ENCODE assay signal across 8 cellular contexts in genomic region chr15:77543159-77543882, GRCh38.
DNase-seq lines count a peak whose midpoint lies in the region; ATAC-seq and TF ChIP-seq lines count a peak whose summit lies in the region.

No MANE protein-coding gene starts in this region.

- H3K4me2 ChIP-seq in Karpas-422 (ENCODE audit: low read depth, low read length, poor library complexity, severe bottlenecking): peak overlapping the region; percentile 82
- no peak overlapping the region for H3K4me2 ChIP-seq in neural cell (ENCODE audit: low read length)

- H4K20me1 ChIP-seq in Karpas-422 (ENCODE audit: insufficient read depth, low read depth, low read length) (no peaks in the 10 kb centered on the region), neural cell (ENCODE audit: insufficient read depth) (no peaks in the 10 kb centered on the region)

- no peak overlapping the region for H3K27ac Mint-ChIP-seq in CD8-positive, alpha-beta T cell
- H3K27ac Mint-ChIP-seq in activated T-helper 2 cell treated with anti-CD3 and anti-CD28 coated beads, Interferon-gamma antibody, Interleukin-2, Interleukin-4, amounts not matched to agents 10 μg/mL and 5 μg/mL and 100 μg/mL, durations not matched to agents 14 hours and 24 hours and 36 hours: no peak overlapping the region

- H3K79me2 ChIP-seq in Karpas-422 (ENCODE audit: low read length) (no peaks in the 10 kb centered on the region), neural cell (replicated peaks; ENCODE audit: insufficient read depth, low read length) (no peaks in the 10 kb centered on the region)

- H3K4me1 Mint-ChIP-seq in CD8-positive, alpha-beta T cell (ENCODE audit: low read depth): peaks cover 14% of the 10 kb centered on the region
- peaks cover 5% of the 10 kb centered on the region for H3K4me1 Mint-ChIP-seq in activated T-helper 2 cell treated with anti-CD3 and anti-CD28 coated beads, Interferon-gamma antibody, Interleukin-2, Interleukin-4, amounts not matched to agents 10 μg/mL and 5 μg/mL and 100 μg/mL, durations not matched to agents 14 hours and 24 hours and 36 hours (ENCODE audit: low read depth)

- POLR2A ChIA-PET in CD8-positive, alpha-beta T cell (lab: Charles Lee): interaction anchor here (0.8 to 1.2 kb wide), 4 partner anchors 122 to 434 kb away, joined by 3 read pairs; no protein-coding TSS in a partner anchor

- ATAC-seq in CD8-positive, alpha-beta T cell: peak; percentile 94
- ATAC-seq in GM21367 (IDR thresholded peaks at IDR 0.05; ENCODE audit: unreplicated experiment): peak; percentile 68
- peak; percentile 85 for ATAC-seq in stimulated activated naive CD8-positive, alpha-beta T cell treated with anti-CD3 and anti-CD28 coated beads, Interleukin-15, Interleukin-2, amounts not matched to agents 100 U/mL and 50 U/mL, for 24 hours

- no peaks in the 10 kb centered on the region for H3K9me3 ChIP-seq in CD8-positive, alpha-beta T cell (ENCODE audit: low read length)
- H3K9me3 ChIP-seq in Karpas-422 (ENCODE audit: low read length) (no peaks in the 10 kb centered on the region), neural cell (ENCODE audit: low read length) (no peaks in the 10 kb centered on the region)

- no peaks in the 10 kb centered on the region for H3K9me3 Mint-ChIP-seq in CD8-positive, alpha-beta T cell
- no peaks in the 10 kb centered on the region for H3K9me3 Mint-ChIP-seq in activated T-helper 2 cell treated with anti-CD3 and anti-CD28 coated beads, Interferon-gamma antibody, Interleukin-2, Interleukin-4, amounts not matched to agents 10 μg/mL and 5 μg/mL and 100 μg/mL, durations not matched to agents 14 hours and 24 hours and 36 hours

- H3K27me3 ChIP-seq in CD8-positive, alpha-beta T cell (ENCODE audit: insufficient read depth, low read length): no peaks in the 10 kb centered on the region
- H3K27me3 ChIP-seq in Karpas-422 (ENCODE audit: low read length) (no peaks in the 10 kb centered on the region), neural cell (ENCODE audit: insufficient read depth, low read depth, low read length) (no peaks in the 10 kb centered on the region)

- H3K9me2 ChIP-seq in Karpas-422 (replicated peaks; ENCODE audit: insufficient read depth, low read length): no peaks in the 10 kb centered on the region
- H3K9me2 ChIP-seq in neural cell (ENCODE audit: insufficient read depth, low read length): no peaks in the 10 kb centered on the region

- H3K27me3 Mint-ChIP-seq in CD8-positive, alpha-beta T cell (ENCODE audit: low read depth): no peaks in the 10 kb centered on the region
- H3K27me3 Mint-ChIP-seq in activated T-helper 2 cell treated with anti-CD3 and anti-CD28 coated beads, Interferon-gamma antibody, Interleukin-2, Interleukin-4, amounts not matched to agents 10 μg/mL and 5 μg/mL and 100 μg/mL, durations not matched to agents 14 hours and 24 hours and 36 hours (ENCODE audit: low read depth): peaks cover 9% of the 10 kb centered on the region

- TF ChIP-seq EP300 in neural cell (conservative IDR thresholded peaks at IDR 0.05; ENCODE audit: poor library complexity, severe bottlenecking): no peak

- peak; percentile 87 for TF ChIP-seq RAD21 in neural cell (conservative IDR thresholded peaks at IDR 0.05)

- H3K9ac ChIP-seq in Karpas-422 (ENCODE audit: low read length): peak overlapping the region; percentile 76
- H3K9ac ChIP-seq in neural cell (ENCODE audit: low read length): no peak overlapping the region

- peak overlapping the region; percentile 76 for H3K4me3 Mint-ChIP-seq in CD8-positive, alpha-beta T cell
- peak overlapping the region; percentile 73 for H3K4me3 Mint-ChIP-seq in activated T-helper 2 cell treated with anti-CD3 and anti-CD28 coated beads, Interferon-gamma antibody, Interleukin-2, Interleukin-4, amounts not matched to agents 10 μg/mL and 5 μg/mL and 100 μg/mL, durations not matched to agents 14 hours and 24 hours and 36 hours (ENCODE audit: low read depth)

- H3K27ac ChIP-seq in CD8-positive, alpha-beta T cell (ENCODE audit: low read depth, low read length): peak overlapping the region; percentile 24
- no peak overlapping the region for H3K27ac ChIP-seq in Karpas-422 (ENCODE audit: low read length)
- no peak overlapping the region for H3K27ac ChIP-seq in neural cell (ENCODE audit: low read length)

- no peaks in the 10 kb centered on the region for H3F3A ChIP-seq in neural cell (ENCODE audit: insufficient read depth, low read length, poor library complexity, severe bottlenecking)

- H3K36me3 Mint-ChIP-seq in CD8-positive, alpha-beta T cell: no peaks in the 10 kb centered on the region
- H3K36me3 Mint-ChIP-seq in activated T-helper 2 cell treated with anti-CD3 and anti-CD28 coated beads, Interferon-gamma antibody, Interleukin-2, Interleukin-4, amounts not matched to agents 10 μg/mL and 5 μg/mL and 100 μg/mL, durations not matched to agents 14 hours and 24 hours and 36 hours (ENCODE audit: low read depth): no peaks in the 10 kb centered on the region

- H3K4me1 ChIP-seq in CD8-positive, alpha-beta T cell (ENCODE audit: insufficient read depth, low read length): peaks cover 9% of the 10 kb centered on the region
- H3K4me1 ChIP-seq in Karpas-422 (ENCODE audit: low read length): peaks cover 21% of the 10 kb centered on the region

- H2AFZ ChIP-seq in Karpas-422 (ENCODE audit: low read length) (peak overlapping the region; percentile 90), neural cell (ENCODE audit: low read depth, low read length) (no peak overlapping the region)

- intact Hi-C loops in CD8-positive, alpha-beta T cell (cut with DNase I, micrococcal nuclease): loop anchor here (1.0 to 2.0 kb wide), 6 partner anchors 357 to 641 kb away; no protein-coding TSS in a partner anchor
- intact Hi-C loops in activated T-helper 2 cell treated with anti-CD3 and anti-CD28 coated beads, Interferon-gamma antibody, Interleukin-2, Interleukin-4, amounts not matched to agents 10 μg/mL and 5 μg/mL and 100 μg/mL, durations not matched to agents 14 hours and 24 hours and 36 hours (cut with micrococcal nuclease): loop anchor here (1.0 to 5.0 kb wide), 3 partner anchors 46 to 425 kb away; no protein-coding TSS in a partner anchor

- no peaks in the 10 kb centered on the region for H3K36me3 ChIP-seq in CD8-positive, alpha-beta T cell (ENCODE audit: insufficient read depth, low read length)
- H3K36me3 ChIP-seq in Karpas-422 (ENCODE audit: insufficient read depth, low read length) (no peaks in the 10 kb centered on the region), neural cell (ENCODE audit: insufficient read depth, low read length) (no peaks in the 10 kb centered on the region)

- peak overlapping the region; percentile 71 for H3K4me3 ChIP-seq in CD8-positive, alpha-beta T cell (ENCODE audit: low read depth, low read length)
- H3K4me3 ChIP-seq in Karpas-422 (ENCODE audit: low read length) (peak overlapping the region; percentile 72), fibroblast of the aortic adventitia (ENCODE audit: low read depth, low read length) (peak overlapping the region; percentile 52), neural cell (ENCODE audit: low read length) (no peak overlapping the region)

- CTCF ChIA-PET in CD8-positive, alpha-beta T cell (lab: Charles Lee): interaction anchor here (0.5 to 3.9 kb wide), 44 partner anchors 9 to 1389 kb away, joined by 3 to 70 read pairs (median 4); no protein-coding TSS in a partner anchor

- DNase-seq in CD8-positive, alpha-beta T cell: peak; percentile 57 to 87 (median 72)
- DNase-seq in Karpas-422 (peak; percentile 90), RPMI8226 (peak; percentile 91), fibroblast of the aortic adventitia (ENCODE audit: low read depth) (peak; percentile 87)
- DNase-seq in activated T-helper 2 cell treated with anti-CD3 and anti-CD28 coated beads, Interferon-gamma antibody, Interleukin-2, Interleukin-4, amounts not matched to agents 10 μg/mL and 5 μg/mL and 100 μg/mL, durations not matched to agents 14 hours and 24 hours and 36 hours (ENCODE audit: low spot score): peak; percentile 66
- peak; percentile 87 for DNase-seq in stimulated activated naive CD8-positive, alpha-beta T cell treated with anti-CD3 and anti-CD28 coated beads, Interleukin-15, Interleukin-2, amounts not matched to agents 100 U/mL and 50 U/mL, for 24 hours

- peak; percentile 94 for TF ChIP-seq CTCF in CD8-positive, alpha-beta T cell (IDR thresholded peaks at IDR 0.05)
- TF ChIP-seq CTCF in fibroblast of the aortic adventitia (IDR thresholded peaks at IDR 0.05; ENCODE audit: insufficient read depth, low read length): peak; percentile 92
- peak; percentile 85 for TF ChIP-seq CTCF in neural cell (IDR thresholded peaks at IDR 0.05; ENCODE audit: poor library complexity, severe bottlenecking)

TF ChIP-seq in neural cell, 6 proteins besides CTCF, POLR2A, EP300 and RAD21:
- TF ChIP-seq SMC3 (conservative IDR thresholded peaks at IDR 0.05; ENCODE audit: poor library complexity): peak; percentile 87
- TF ChIP-seq POLR2AphosphoS5 (IDR thresholded peaks at IDR 0.05): no peak
- no peak for TF ChIP-seq TAF1 (IDR thresholded peaks at IDR 0.05; ENCODE audit: low read depth)
- TF ChIP-seq, protein P1, sequence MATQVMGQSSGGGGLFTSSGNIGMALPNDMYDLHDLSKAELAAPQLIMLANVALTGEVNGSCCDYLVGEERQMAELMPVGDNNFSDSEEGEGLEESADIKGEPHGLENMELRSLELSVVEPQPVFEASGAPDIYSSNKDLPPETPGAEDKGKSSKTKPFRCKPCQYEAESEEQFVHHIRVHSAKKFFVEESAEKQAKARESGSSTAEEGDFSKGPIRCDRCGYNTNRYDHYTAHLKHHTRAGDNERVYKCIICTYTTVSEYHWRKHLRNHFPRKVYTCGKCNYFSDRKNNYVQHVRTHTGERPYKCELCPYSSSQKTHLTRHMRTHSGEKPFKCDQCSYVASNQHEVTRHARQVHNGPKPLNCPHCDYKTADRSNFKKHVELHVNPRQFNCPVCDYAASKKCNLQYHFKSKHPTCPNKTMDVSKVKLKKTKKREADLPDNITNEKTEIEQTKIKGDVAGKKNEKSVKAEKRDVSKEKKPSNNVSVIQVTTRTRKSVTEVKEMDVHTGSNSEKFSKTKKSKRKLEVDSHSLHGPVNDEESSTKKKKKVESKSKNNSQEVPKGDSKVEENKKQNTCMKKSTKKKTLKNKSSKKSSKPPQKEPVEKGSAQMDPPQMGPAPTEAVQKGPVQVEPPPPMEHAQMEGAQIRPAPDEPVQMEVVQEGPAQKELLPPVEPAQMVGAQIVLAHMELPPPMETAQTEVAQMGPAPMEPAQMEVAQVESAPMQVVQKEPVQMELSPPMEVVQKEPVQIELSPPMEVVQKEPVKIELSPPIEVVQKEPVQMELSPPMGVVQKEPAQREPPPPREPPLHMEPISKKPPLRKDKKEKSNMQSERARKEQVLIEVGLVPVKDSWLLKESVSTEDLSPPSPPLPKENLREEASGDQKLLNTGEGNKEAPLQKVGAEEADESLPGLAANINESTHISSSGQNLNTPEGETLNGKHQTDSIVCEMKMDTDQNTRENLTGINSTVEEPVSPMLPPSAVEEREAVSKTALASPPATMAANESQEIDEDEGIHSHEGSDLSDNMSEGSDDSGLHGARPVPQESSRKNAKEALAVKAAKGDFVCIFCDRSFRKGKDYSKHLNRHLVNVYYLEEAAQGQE (IDR thresholded peaks at IDR 0.05; ENCODE audit: borderline replicate concordance): no peak
- TF ChIP-seq EZH2 (IDR thresholded peaks at IDR 0.05; ENCODE audit: borderline replicate concordance, insufficient read depth, low read length, poor library complexity, severe bottlenecking): no peak
